In the genomic region with DNA sequence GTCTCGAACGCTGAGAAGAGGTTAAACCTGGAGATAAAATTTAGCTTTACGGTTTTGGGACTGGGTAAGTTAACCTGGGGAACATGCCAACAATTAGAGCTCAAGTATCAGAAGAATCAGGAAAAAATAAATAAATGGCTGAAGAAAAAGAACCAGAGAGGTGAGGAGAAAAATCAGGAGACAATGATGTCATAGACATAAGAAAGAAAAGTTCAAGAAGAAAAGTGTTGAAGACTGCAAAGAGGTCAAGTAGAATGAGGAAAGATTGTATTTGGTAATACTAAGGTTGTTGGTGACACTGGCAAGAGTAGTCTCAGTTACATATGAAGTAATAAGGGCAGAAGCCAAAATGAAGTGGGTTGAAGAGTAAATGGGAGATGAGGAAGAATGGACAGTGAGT, we compare ENCODE assay signal across 16 cellular contexts.
"Had no signal": no experiment of that assay in that cellular context is flagged by ENCODE, and none has a peak within 500 bp of the region (broad histone marks: within the 10 kb centered on the region; RNA-seq: fewer than 3 reads in every experiment).

No MANE protein-coding gene starts in this region.

- H3K9ac ChIP-seq: KMS-11 had no signal

- H3K27ac ChIP-seq: KMS-11, SJCRH30 had no signal

- H3K4me2 ChIP-seq: KMS-11 had no signal

- H3K36me3 ChIP-seq: SJCRH30 had no signal

- DNase-seq: IMR-90, NCI-H1092 treated with DMSO at 0.1 percent for 48 hours, NCI-H1436, NCI-H187, NCI-H2081 treated with DMSO at 0.1 percent for 48 hours, NCI-H2227 treated with DMSO at 0.1 percent for 48 hours, NCI-H446, NCI-H510A, NCI-H774, PC-3, SHP77 treated with DMSO at 0.1 percent for 48 hours, SJCRH30 had no signal

- H3K27me3 ChIP-seq: SJCRH30 had no signal

- H3K4me1 ChIP-seq: SJCRH30 had no signal

- H3K9me3 ChIP-seq: SJCRH30 had no signal

- ATAC-seq: Panc1, PC-3, Right ventricle myocardium inferior, SK-N-SH treated with all-trans-retinoic acid at 6 μM for 48 hours had no signal

- H3K4me3 ChIP-seq: SJCRH30 had no signal
